In the genomic region with DNA sequence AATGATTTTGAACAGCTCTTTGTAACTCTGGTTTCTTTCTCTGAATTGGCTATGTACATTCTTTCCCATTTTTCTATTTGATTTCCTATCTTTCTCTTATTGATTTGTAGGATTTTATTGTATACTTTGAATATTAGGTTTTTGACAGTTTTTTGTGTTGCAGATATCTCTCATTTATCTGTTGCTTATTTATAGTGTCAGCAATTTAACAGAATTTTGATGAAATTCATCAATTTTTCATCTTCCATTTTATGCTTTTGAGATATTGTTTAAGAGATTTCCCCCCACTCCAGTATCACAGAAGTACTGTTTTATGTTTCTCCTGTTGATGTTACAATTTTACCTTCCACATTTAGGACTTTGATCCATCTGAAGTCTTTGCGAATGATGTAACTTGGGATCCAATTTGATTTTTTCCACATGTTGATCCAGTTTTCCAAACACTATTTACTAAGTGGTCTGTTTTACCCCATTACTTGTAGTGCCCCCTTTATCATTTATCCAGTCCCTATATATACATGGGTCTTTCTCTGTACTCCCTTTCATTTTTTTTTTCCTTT, we compare ENCODE assay signal across 3 cellular contexts.
TF ChIP-seq lines count a peak whose summit lies in the region.

No MANE protein-coding gene starts in this region.

TF ChIP-seq in HepG2, 621 proteins besides CTCF, POLR2A, EP300 and RAD21:
- TF ChIP-seq MAFF (IDR thresholded peaks at IDR 0.05; ENCODE audit: low read depth, low read length): peak; percentile 58; the same call in 1 of the 2 replicates
- no peak for TF ChIP-seq ZFP90 (CRISPR knock-in tag; IDR thresholded peaks at IDR 0.05; ENCODE audit: borderline replicate concordance)
- peak; percentile 8 to 69; a peak in 2 of 4 replicates for TF ChIP-seq MAFK (conservative IDR thresholded peaks at IDR 0.05 in 1 of 2, IDR thresholded peaks at IDR 0.05 in 1 of 2; ENCODE audit: low read length in 2 of 2)

TF ChIP-seq in liver, 16 proteins besides CTCF, POLR2A, EP300 and RAD21:
- TF ChIP-seq TAF1 (conservative IDR thresholded peaks at IDR 0.05) (no peak), FOXA1 (IDR thresholded peaks at IDR 0.05) (no peak), RXRA (IDR thresholded peaks at IDR 0.05) (no peak), SP1 (IDR thresholded peaks at IDR 0.05) (peak; percentile 58), HNF4A (conservative IDR thresholded peaks at IDR 0.05) (peak; percentile 50 to 77), GABPA (IDR thresholded peaks at IDR 0.05 in 1 of 2, conservative IDR thresholded peaks at IDR 0.05 in 1 of 2) (no peak), EGR1 (IDR thresholded peaks at IDR 0.05; ENCODE audit: low read depth in 2 of 2) (no peak), FOXA2 (IDR thresholded peaks at IDR 0.05) (no peak), YY1 (IDR thresholded peaks at IDR 0.05) (no peak), NR2F2 (IDR thresholded peaks at IDR 0.05) (no peak)
- TF ChIP-seq, protein P1, sequence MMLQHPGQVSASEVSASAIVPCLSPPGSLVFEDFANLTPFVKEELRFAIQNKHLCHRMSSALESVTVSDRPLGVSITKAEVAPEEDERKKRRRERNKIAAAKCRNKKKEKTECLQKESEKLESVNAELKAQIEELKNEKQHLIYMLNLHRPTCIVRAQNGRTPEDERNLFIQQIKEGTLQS (IDR thresholded peaks at IDR 0.05): peak; percentile 21
- TF ChIP-seq, protein P2, sequence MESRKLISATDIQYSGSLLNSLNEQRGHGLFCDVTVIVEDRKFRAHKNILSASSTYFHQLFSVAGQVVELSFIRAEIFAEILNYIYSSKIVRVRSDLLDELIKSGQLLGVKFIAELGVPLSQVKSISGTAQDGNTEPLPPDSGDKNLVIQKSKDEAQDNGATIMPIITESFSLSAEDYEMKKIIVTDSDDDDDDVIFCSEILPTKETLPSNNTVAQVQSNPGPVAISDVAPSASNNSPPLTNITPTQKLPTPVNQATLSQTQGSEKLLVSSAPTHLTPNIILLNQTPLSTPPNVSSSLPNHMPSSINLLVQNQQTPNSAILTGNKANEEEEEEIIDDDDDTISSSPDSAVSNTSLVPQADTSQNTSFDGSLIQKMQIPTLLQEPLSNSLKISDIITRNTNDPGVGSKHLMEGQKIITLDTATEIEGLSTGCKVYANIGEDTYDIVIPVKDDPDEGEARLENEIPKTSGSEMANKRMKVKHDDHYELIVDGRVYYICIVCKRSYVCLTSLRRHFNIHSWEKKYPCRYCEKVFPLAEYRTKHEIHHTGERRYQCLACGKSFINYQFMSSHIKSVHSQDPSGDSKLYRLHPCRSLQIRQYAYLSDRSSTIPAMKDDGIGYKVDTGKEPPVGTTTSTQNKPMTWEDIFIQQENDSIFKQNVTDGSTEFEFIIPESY (IDR thresholded peaks at IDR 0.05): no peak
- TF ChIP-seq, protein P3, sequence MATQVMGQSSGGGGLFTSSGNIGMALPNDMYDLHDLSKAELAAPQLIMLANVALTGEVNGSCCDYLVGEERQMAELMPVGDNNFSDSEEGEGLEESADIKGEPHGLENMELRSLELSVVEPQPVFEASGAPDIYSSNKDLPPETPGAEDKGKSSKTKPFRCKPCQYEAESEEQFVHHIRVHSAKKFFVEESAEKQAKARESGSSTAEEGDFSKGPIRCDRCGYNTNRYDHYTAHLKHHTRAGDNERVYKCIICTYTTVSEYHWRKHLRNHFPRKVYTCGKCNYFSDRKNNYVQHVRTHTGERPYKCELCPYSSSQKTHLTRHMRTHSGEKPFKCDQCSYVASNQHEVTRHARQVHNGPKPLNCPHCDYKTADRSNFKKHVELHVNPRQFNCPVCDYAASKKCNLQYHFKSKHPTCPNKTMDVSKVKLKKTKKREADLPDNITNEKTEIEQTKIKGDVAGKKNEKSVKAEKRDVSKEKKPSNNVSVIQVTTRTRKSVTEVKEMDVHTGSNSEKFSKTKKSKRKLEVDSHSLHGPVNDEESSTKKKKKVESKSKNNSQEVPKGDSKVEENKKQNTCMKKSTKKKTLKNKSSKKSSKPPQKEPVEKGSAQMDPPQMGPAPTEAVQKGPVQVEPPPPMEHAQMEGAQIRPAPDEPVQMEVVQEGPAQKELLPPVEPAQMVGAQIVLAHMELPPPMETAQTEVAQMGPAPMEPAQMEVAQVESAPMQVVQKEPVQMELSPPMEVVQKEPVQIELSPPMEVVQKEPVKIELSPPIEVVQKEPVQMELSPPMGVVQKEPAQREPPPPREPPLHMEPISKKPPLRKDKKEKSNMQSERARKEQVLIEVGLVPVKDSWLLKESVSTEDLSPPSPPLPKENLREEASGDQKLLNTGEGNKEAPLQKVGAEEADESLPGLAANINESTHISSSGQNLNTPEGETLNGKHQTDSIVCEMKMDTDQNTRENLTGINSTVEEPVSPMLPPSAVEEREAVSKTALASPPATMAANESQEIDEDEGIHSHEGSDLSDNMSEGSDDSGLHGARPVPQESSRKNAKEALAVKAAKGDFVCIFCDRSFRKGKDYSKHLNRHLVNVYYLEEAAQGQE (IDR thresholded peaks at IDR 0.05): no peak
- TF ChIP-seq, protein P4, sequence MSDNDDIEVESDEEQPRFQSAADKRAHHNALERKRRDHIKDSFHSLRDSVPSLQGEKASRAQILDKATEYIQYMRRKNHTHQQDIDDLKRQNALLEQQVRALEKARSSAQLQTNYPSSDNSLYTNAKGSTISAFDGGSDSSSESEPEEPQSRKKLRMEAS (IDR thresholded peaks at IDR 0.05): no peak

TF ChIP-seq in WTC11, 78 proteins besides CTCF, POLR2A, EP300 and RAD21:
- no peak for TF ChIP-seq ZNF317 (CRISPR knock-in tag; IDR thresholded peaks at IDR 0.05; ENCODE audit: borderline replicate concordance, low read depth)
- TF ChIP-seq, protein P5, sequence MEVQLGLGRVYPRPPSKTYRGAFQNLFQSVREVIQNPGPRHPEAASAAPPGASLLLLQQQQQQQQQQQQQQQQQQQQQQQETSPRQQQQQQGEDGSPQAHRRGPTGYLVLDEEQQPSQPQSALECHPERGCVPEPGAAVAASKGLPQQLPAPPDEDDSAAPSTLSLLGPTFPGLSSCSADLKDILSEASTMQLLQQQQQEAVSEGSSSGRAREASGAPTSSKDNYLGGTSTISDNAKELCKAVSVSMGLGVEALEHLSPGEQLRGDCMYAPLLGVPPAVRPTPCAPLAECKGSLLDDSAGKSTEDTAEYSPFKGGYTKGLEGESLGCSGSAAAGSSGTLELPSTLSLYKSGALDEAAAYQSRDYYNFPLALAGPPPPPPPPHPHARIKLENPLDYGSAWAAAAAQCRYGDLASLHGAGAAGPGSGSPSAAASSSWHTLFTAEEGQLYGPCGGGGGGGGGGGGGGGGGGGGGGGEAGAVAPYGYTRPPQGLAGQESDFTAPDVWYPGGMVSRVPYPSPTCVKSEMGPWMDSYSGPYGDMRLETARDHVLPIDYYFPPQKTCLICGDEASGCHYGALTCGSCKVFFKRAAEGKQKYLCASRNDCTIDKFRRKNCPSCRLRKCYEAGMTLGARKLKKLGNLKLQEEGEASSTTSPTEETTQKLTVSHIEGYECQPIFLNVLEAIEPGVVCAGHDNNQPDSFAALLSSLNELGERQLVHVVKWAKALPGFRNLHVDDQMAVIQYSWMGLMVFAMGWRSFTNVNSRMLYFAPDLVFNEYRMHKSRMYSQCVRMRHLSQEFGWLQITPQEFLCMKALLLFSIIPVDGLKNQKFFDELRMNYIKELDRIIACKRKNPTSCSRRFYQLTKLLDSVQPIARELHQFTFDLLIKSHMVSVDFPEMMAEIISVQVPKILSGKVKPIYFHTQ (CRISPR knock-in tag; IDR thresholded peaks at IDR 0.05): no peak
- TF ChIP-seq CREB1 (CRISPR knock-in tag; IDR thresholded peaks at IDR 0.05): no peak
- TF ChIP-seq ZNF263 (CRISPR knock-in tag; IDR thresholded peaks at IDR 0.05; ENCODE audit: low read depth): no peak
- TF ChIP-seq, protein P6, sequence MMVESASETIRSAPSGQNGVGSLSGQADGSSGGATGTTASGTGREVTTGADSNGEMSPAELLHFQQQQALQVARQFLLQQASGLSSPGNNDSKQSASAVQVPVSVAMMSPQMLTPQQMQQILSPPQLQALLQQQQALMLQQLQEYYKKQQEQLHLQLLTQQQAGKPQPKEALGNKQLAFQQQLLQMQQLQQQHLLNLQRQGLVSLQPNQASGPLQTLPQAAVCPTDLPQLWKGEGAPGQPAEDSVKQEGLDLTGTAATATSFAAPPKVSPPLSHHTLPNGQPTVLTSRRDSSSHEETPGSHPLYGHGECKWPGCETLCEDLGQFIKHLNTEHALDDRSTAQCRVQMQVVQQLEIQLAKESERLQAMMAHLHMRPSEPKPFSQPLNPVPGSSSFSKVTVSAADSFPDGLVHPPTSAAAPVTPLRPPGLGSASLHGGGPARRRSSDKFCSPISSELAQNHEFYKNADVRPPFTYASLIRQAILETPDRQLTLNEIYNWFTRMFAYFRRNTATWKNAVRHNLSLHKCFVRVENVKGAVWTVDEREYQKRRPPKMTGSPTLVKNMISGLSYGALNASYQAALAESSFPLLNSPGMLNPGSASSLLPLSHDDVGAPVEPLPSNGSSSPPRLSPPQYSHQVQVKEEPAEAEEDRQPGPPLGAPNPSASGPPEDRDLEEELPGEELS (CRISPR knock-in tag; IDR thresholded peaks at IDR 0.05): no peak
- TF ChIP-seq, protein P7, sequence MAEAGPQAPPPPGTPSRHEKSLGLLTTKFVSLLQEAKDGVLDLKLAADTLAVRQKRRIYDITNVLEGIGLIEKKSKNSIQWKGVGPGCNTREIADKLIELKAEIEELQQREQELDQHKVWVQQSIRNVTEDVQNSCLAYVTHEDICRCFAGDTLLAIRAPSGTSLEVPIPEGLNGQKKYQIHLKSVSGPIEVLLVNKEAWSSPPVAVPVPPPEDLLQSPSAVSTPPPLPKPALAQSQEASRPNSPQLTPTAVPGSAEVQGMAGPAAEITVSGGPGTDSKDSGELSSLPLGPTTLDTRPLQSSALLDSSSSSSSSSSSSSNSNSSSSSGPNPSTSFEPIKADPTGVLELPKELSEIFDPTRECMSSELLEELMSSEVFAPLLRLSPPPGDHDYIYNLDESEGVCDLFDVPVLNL (CRISPR knock-in tag; IDR thresholded peaks at IDR 0.05; ENCODE audit: borderline replicate concordance, low read depth): no peak
